ENCODE assay signal across 2 cellular contexts in the genomic region with DNA sequence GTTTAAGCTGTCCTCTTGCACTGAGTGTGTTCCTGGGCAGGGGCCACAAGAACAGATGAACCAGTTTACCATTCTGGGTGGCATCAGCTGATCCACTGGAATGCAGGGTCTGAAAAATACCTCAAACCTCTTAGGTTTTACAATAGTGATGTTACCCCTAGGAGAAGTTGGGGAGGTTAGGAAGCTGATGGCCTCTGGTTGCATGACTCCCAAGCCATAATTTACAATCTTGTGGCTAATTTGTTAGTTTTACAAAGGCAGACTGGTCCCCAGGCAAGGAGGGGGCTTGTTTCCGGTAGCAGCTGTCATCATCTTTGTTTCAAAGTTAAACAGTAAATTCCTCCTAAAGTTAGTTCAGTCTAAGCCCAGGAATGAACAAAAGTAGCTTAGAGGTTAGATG.
TF ChIP-seq lines count a peak whose summit lies in the region.

No MANE protein-coding gene starts in this region.

TF ChIP-seq in SK-N-SH, 30 proteins besides CTCF, POLR2A, EP300 and RAD21:
- TF ChIP-seq, protein P1, sequence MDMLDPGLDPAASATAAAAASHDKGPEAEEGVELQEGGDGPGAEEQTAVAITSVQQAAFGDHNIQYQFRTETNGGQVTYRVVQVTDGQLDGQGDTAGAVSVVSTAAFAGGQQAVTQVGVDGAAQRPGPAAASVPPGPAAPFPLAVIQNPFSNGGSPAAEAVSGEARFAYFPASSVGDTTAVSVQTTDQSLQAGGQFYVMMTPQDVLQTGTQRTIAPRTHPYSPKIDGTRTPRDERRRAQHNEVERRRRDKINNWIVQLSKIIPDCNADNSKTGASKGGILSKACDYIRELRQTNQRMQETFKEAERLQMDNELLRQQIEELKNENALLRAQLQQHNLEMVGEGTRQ (IDR thresholded peaks at IDR 0.05; ENCODE audit: borderline replicate concordance, low read depth, low read length): no peak
- TF ChIP-seq YY1 (IDR thresholded peaks at IDR 0.05; ENCODE audit: low read depth) (no peak), JUND (IDR thresholded peaks at IDR 0.05) (no peak), FOSL2 (IDR thresholded peaks at IDR 0.05; ENCODE audit: borderline replicate concordance, low read depth) (no peak), RXRA (IDR thresholded peaks at IDR 0.05; ENCODE audit: borderline replicate concordance, low read depth) (no peak), TAF1 (IDR thresholded peaks at IDR 0.05; ENCODE audit: borderline replicate concordance, low read depth, low read length) (no peak), EZH2phosphoT487 (IDR thresholded peaks at IDR 0.05; ENCODE audit: borderline replicate concordance, low read depth) (no peak), SIN3A (IDR thresholded peaks at IDR 0.05; ENCODE audit: borderline replicate concordance, low read depth, low read length) (no peak), MXI1 (IDR thresholded peaks at IDR 0.05; ENCODE audit: low read depth, low read length) (no peak), POLR2AphosphoS5 (IDR thresholded peaks at IDR 0.05; ENCODE audit: low read depth, low read length) (no peak), MEF2A (IDR thresholded peaks at IDR 0.05; ENCODE audit: borderline replicate concordance, low read depth) (no peak), GATA2 (CRISPR knock-in tag; IDR thresholded peaks at IDR 0.05) (no peak), NFIC (IDR thresholded peaks at IDR 0.05; ENCODE audit: borderline replicate concordance) (no peak), FOXM1 (IDR thresholded peaks at IDR 0.05; ENCODE audit: low read depth) (no peak)
- TF ChIP-seq, protein P2, sequence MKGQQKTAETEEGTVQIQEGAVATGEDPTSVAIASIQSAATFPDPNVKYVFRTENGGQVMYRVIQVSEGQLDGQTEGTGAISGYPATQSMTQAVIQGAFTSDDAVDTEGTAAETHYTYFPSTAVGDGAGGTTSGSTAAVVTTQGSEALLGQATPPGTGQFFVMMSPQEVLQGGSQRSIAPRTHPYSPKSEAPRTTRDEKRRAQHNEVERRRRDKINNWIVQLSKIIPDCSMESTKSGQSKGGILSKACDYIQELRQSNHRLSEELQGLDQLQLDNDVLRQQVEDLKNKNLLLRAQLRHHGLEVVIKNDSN (IDR thresholded peaks at IDR 0.05; ENCODE audit: borderline replicate concordance, low read depth): no peak
- TF ChIP-seq, protein P3, sequence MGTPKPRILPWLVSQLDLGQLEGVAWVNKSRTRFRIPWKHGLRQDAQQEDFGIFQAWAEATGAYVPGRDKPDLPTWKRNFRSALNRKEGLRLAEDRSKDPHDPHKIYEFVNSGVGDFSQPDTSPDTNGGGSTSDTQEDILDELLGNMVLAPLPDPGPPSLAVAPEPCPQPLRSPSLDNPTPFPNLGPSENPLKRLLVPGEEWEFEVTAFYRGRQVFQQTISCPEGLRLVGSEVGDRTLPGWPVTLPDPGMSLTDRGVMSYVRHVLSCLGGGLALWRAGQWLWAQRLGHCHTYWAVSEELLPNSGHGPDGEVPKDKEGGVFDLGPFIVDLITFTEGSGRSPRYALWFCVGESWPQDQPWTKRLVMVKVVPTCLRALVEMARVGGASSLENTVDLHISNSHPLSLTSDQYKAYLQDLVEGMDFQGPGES (IDR thresholded peaks at IDR 0.05; ENCODE audit: low read depth, low read length): no peak
- TF ChIP-seq, protein P4, sequence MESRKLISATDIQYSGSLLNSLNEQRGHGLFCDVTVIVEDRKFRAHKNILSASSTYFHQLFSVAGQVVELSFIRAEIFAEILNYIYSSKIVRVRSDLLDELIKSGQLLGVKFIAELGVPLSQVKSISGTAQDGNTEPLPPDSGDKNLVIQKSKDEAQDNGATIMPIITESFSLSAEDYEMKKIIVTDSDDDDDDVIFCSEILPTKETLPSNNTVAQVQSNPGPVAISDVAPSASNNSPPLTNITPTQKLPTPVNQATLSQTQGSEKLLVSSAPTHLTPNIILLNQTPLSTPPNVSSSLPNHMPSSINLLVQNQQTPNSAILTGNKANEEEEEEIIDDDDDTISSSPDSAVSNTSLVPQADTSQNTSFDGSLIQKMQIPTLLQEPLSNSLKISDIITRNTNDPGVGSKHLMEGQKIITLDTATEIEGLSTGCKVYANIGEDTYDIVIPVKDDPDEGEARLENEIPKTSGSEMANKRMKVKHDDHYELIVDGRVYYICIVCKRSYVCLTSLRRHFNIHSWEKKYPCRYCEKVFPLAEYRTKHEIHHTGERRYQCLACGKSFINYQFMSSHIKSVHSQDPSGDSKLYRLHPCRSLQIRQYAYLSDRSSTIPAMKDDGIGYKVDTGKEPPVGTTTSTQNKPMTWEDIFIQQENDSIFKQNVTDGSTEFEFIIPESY (IDR thresholded peaks at IDR 0.05; ENCODE audit: borderline replicate concordance, low read depth): no peak
- TF ChIP-seq, protein P5, sequence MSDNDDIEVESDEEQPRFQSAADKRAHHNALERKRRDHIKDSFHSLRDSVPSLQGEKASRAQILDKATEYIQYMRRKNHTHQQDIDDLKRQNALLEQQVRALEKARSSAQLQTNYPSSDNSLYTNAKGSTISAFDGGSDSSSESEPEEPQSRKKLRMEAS (IDR thresholded peaks at IDR 0.05; ENCODE audit: low read depth): no peak
- TF ChIP-seq, protein P6, sequence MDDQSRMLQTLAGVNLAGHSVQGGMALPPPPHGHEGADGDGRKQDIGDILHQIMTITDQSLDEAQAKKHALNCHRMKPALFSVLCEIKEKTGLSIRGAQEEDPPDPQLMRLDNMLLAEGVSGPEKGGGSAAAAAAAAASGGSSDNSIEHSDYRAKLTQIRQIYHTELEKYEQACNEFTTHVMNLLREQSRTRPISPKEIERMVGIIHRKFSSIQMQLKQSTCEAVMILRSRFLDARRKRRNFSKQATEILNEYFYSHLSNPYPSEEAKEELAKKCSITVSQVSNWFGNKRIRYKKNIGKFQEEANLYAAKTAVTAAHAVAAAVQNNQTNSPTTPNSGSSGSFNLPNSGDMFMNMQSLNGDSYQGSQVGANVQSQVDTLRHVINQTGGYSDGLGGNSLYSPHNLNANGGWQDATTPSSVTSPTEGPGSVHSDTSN (IDR thresholded peaks at IDR 0.05): no peak

TF ChIP-seq in SK-N-SH treated with all-trans-retinoic acid at 6 μM for 48 hours, 23 proteins besides CTCF, POLR2A, EP300 and RAD21:
- TF ChIP-seq GLIS3 (CRISPR knock-in tag; IDR thresholded peaks at IDR 0.05): no peak
- TF ChIP-seq, protein P7, sequence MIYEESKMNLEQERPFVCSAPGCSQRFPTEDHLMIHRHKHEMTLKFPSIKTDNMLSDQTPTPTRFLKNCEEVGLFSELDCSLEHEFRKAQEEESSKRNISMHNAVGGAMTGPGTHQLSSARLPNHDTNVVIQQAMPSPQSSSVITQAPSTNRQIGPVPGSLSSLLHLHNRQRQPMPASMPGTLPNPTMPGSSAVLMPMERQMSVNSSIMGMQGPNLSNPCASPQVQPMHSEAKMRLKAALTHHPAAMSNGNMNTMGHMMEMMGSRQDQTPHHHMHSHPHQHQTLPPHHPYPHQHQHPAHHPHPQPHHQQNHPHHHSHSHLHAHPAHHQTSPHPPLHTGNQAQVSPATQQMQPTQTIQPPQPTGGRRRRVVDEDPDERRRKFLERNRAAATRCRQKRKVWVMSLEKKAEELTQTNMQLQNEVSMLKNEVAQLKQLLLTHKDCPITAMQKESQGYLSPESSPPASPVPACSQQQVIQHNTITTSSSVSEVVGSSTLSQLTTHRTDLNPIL (CRISPR knock-in tag; IDR thresholded peaks at IDR 0.05; ENCODE audit: low read depth): no peak
- TF ChIP-seq, protein P8, sequence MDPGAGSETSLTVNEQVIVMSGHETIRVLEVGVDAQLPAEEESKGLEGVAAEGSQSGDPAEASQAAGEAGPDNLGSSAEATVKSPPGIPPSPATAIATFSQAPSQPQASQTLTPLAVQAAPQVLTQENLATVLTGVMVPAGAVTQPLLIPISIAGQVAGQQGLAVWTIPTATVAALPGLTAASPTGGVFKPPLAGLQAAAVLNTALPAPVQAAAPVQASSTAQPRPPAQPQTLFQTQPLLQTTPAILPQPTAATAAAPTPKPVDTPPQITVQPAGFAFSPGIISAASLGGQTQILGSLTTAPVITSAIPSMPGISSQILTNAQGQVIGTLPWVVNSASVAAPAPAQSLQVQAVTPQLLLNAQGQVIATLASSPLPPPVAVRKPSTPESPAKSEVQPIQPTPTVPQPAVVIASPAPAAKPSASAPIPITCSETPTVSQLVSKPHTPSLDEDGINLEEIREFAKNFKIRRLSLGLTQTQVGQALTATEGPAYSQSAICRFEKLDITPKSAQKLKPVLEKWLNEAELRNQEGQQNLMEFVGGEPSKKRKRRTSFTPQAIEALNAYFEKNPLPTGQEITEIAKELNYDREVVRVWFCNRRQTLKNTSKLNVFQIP (CRISPR knock-in tag; IDR thresholded peaks at IDR 0.05; ENCODE audit: borderline replicate concordance, low read depth): no peak
- no peak for TF ChIP-seq TOX (CRISPR knock-in tag; IDR thresholded peaks at IDR 0.05; ENCODE audit: borderline replicate concordance)
- TF ChIP-seq PPARA (CRISPR knock-in tag; IDR thresholded peaks at IDR 0.05; ENCODE audit: borderline replicate concordance): no peak
- no peak for TF ChIP-seq ZNF565 (CRISPR knock-in tag; conservative IDR thresholded peaks at IDR 0.05; ENCODE audit: low read depth)
- no peak for TF ChIP-seq ZC3H10 (CRISPR knock-in tag; IDR thresholded peaks at IDR 0.05)
- no peak for TF ChIP-seq ARNTL (CRISPR knock-in tag; IDR thresholded peaks at IDR 0.05; ENCODE audit: borderline replicate concordance, low read depth)
- no peak for TF ChIP-seq CSDC2 (CRISPR knock-in tag; IDR thresholded peaks at IDR 0.05)
- TF ChIP-seq ISL1 (CRISPR knock-in tag; IDR thresholded peaks at IDR 0.05): no peak
- TF ChIP-seq ZFP30 (CRISPR knock-in tag; IDR thresholded peaks at IDR 0.05): no peak
- TF ChIP-seq, protein P9, sequence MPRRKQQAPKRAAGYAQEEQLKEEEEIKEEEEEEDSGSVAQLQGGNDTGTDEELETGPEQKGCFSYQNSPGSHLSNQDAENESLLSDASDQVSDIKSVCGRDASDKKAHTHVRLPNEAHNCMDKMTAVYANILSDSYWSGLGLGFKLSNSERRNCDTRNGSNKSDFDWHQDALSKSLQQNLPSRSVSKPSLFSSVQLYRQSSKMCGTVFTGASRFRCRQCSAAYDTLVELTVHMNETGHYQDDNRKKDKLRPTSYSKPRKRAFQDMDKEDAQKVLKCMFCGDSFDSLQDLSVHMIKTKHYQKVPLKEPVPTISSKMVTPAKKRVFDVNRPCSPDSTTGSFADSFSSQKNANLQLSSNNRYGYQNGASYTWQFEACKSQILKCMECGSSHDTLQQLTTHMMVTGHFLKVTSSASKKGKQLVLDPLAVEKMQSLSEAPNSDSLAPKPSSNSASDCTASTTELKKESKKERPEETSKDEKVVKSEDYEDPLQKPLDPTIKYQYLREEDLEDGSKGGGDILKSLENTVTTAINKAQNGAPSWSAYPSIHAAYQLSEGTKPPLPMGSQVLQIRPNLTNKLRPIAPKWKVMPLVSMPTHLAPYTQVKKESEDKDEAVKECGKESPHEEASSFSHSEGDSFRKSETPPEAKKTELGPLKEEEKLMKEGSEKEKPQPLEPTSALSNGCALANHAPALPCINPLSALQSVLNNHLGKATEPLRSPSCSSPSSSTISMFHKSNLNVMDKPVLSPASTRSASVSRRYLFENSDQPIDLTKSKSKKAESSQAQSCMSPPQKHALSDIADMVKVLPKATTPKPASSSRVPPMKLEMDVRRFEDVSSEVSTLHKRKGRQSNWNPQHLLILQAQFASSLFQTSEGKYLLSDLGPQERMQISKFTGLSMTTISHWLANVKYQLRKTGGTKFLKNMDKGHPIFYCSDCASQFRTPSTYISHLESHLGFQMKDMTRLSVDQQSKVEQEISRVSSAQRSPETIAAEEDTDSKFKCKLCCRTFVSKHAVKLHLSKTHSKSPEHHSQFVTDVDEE (CRISPR knock-in tag; IDR thresholded peaks at IDR 0.05): no peak
- no peak for TF ChIP-seq ZNF8 (CRISPR knock-in tag; IDR thresholded peaks at IDR 0.05)
- TF ChIP-seq TCF4 (CRISPR knock-in tag; IDR thresholded peaks at IDR 0.05; ENCODE audit: borderline replicate concordance): no peak
- TF ChIP-seq RARB (CRISPR knock-in tag; IDR thresholded peaks at IDR 0.05): no peak
- TF ChIP-seq, protein P10, sequence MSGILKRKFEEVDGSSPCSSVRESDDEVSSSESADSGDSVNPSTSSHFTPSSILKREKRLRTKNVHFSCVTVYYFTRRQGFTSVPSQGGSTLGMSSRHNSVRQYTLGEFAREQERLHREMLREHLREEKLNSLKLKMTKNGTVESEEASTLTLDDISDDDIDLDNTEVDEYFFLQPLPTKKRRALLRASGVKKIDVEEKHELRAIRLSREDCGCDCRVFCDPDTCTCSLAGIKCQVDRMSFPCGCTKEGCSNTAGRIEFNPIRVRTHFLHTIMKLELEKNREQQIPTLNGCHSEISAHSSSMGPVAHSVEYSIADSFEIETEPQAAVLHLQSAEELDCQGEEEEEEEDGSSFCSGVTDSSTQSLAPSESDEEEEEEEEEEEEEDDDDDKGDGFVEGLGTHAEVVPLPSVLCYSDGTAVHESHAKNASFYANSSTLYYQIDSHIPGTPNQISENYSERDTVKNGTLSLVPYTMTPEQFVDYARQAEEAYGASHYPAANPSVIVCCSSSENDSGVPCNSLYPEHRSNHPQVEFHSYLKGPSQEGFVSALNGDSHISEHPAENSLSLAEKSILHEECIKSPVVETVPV (CRISPR knock-in tag; IDR thresholded peaks at IDR 0.05): no peak
- no peak for TF ChIP-seq BACH2 (CRISPR knock-in tag; IDR thresholded peaks at IDR 0.05; ENCODE audit: borderline replicate concordance)
